In genomic region chr3:39177708-39178332, GRCh38 we compare ENCODE assay signal across 8 cellular contexts. TPM values are rescaled to one million over a fixed set of nuclear protein-coding genes. Genes with fewer than 3 reads are reported as not detected.
DNase-seq lines count a peak whose midpoint lies in the region; ATAC-seq and TF ChIP-seq lines count a peak whose summit lies in the region.

No MANE protein-coding gene starts in this region.

- no peaks in the 10 kb centered on the region for H3K9me2 ChIP-seq in PC-3 (replicated peaks; ENCODE audit: low read length)

- peak overlapping the region; percentile 63 for H3K4me3 Mint-ChIP-seq in activated T-cell treated with anti-CD3 and anti-CD28 coated beads, Interleukin-2, amount 50 U/mL, for 24 hours

- no peaks in the 10 kb centered on the region for H3K79me2 ChIP-seq in PC-3 (ENCODE audit: low read length)

- DNase-seq in GM06990 (ENCODE audit: extremely low read depth, insufficient read length) (peak; percentile 63), PC-3 (peak; percentile 75)
- peak; percentile 83 for DNase-seq in activated T-cell treated with anti-CD3 and anti-CD28 coated beads, Interleukin-2, amount 50 U/mL, for 24 hours
- DNase-seq in stimulated activated CD8-positive, alpha-beta memory T cell treated with anti-CD3 and anti-CD28 coated beads, Interleukin-4, amount 100 ng/mL, for 1 hour (ENCODE audit: low read depth in 2 of 2, low spot score in 1 of 2), result peak; percentile 35 to 51
- DNase-seq in NK-92 treated with Interleukin-12 subunit alpha and Interleukin-12 subunit beta, amount 100 ng/mL, for 24 hours (lab: John Stamatoyannopoulos, UW), result no peak

- H3K9me3 ChIP-seq in PC-3 (ENCODE audit: low read length), result no peaks in the 10 kb centered on the region
- H3K9me3 ChIP-seq in mucosa of rectum (ENCODE audit: control insufficient read depth in 2 of 2, low read length in 2 of 2), result no peaks in the 10 kb centered on the region

- H2AFZ ChIP-seq in PC-3 (ENCODE audit: low read length), result peak overlapping the region; percentile 69

- H3K9me3 Mint-ChIP-seq in activated T-cell treated with anti-CD3 and anti-CD28 coated beads, Interleukin-2, amount 50 U/mL, for 24 hours, result no peaks in the 10 kb centered on the region

- H3K4me3 ChIP-seq in GM06990 (replicated peaks; ENCODE audit: low read depth, low read length) (peak overlapping the region; percentile 63), PC-3 (ENCODE audit: low read length) (peak overlapping the region; percentile 69), mucosa of rectum (ENCODE audit: low read length in 2 of 2) (peak overlapping the region; percentile 64 to 68)

- H3K4me2 ChIP-seq in PC-3 (ENCODE audit: low read length), result peak overlapping the region; percentile 82

- peak overlapping the region; percentile 94 for H3K27ac Mint-ChIP-seq in activated T-cell treated with anti-CD3 and anti-CD28 coated beads, Interleukin-2, amount 50 U/mL, for 24 hours

- H3K4me1 ChIP-seq in PC-3 (ENCODE audit: insufficient read depth, low read length) (peaks cover 29% of the 10 kb centered on the region), mucosa of rectum (ENCODE audit: control insufficient read depth in 2 of 2, insufficient read depth in 2 of 2, low read length in 2 of 2) (peaks cover 25 to 27% of the 10 kb centered on the region in 2 donors)

- no TSS peak for BruUV-seq in PC-3 (replicated peaks; lab: Mats Ljungman, UMichigan)

- CTCF ChIA-PET in PC-3 (lab: Charles Lee), result interaction anchor here (0.7 to 0.8 kb wide), 2 partner anchors 53 to 1203 kb away, joined by 3 to 4 read pairs; no protein-coding TSS in a partner anchor

- intact Hi-C loops in PC-3 (cut with micrococcal nuclease), result no loop called here

- H3K27ac ChIP-seq in PC-3 (ENCODE audit: low read length) (no peak overlapping the region), mucosa of rectum (ENCODE audit: low read depth in 2 of 2, low read length in 2 of 2) (peak overlapping the region; percentile 84 to 87)

- TF ChIP-seq CTCF in GM06990 (IDR thresholded peaks at IDR 0.05; ENCODE audit: insufficient read depth, low read length, poor library complexity, severe bottlenecking) (no peak), PC-3 (conservative IDR thresholded peaks at IDR 0.05; ENCODE audit: low read depth, low read length) (no peak)

- ATAC-seq in HG03108 (IDR thresholded peaks at IDR 0.05; ENCODE audit: unreplicated experiment), result peak; percentile 37
- peak; percentile 28 for ATAC-seq in PC-3
- peak; percentile 49 for ATAC-seq in esophagus mucosa

- H3K27me3 Mint-ChIP-seq in activated T-cell treated with anti-CD3 and anti-CD28 coated beads, Interleukin-2, amount 50 U/mL, for 24 hours, result no peaks in the 10 kb centered on the region

- H4K20me1 ChIP-seq in PC-3 (ENCODE audit: low read length), result no peaks in the 10 kb centered on the region

- peaks cover 2% of the 10 kb centered on the region; the same call in 1 of the 2 replicates for H3K27me3 ChIP-seq in GM06990 (replicated peaks; ENCODE audit: control insufficient read depth, insufficient read depth, low read length)
- no peaks in the 10 kb centered on the region for H3K27me3 ChIP-seq in PC-3 (ENCODE audit: low read length)
- H3K27me3 ChIP-seq in mucosa of rectum (ENCODE audit: control insufficient read depth in 2 of 2, insufficient read depth in 2 of 2, low read length in 2 of 2), result no peaks in the 10 kb centered on the region

- POLR2A ChIA-PET in PC-3 (lab: Charles Lee; ENCODE audit: unreplicated experiment), result interaction anchor here (0.6 kb wide), 2 partner anchors 90 to 293 kb away, joined by 4 to 5 read pairs; no protein-coding TSS in a partner anchor

- H3F3A ChIP-seq in PC-3 (ENCODE audit: low read length, unreplicated experiment), result no peaks in the 10 kb centered on the region

- no peaks in the 10 kb centered on the region for H3K36me3 ChIP-seq in GM06990 (ENCODE audit: control insufficient read depth, insufficient read depth, low read length)
- no peaks in the 10 kb centered on the region for H3K36me3 ChIP-seq in PC-3 (ENCODE audit: low read depth, low read length)
- H3K36me3 ChIP-seq in mucosa of rectum (ENCODE audit: control insufficient read depth in 2 of 2, insufficient read depth in 2 of 2, low read length in 2 of 2), result no peaks in the 10 kb centered on the region

- H3K4me1 Mint-ChIP-seq in activated T-cell treated with anti-CD3 and anti-CD28 coated beads, Interleukin-2, amount 50 U/mL, for 24 hours (ENCODE audit: low read depth), result peaks cover 52% of the 10 kb centered on the region

- H3K9ac ChIP-seq in PC-3 (ENCODE audit: low read length) (no peak overlapping the region), mucosa of rectum (ENCODE audit: low read depth in 1 of 2, low read length in 2 of 2) (peak overlapping the region; percentile 42 to 82)

- H3K36me3 Mint-ChIP-seq in activated T-cell treated with anti-CD3 and anti-CD28 coated beads, Interleukin-2, amount 50 U/mL, for 24 hours (ENCODE audit: low read depth), result no peaks in the 10 kb centered on the region

RNA-seq across cellular contexts. Expression of gene XIRP1, which starts 14.6 kb away (rescaled TPM):
- total RNA-seq in PC-3 (2014; rRNA removed), result not detected in 2 replicates
- not detected for total RNA-seq in esophagus mucosa

RNA-seq across cellular contexts. Expression of gene CSRNP1, which starts 24.4 kb away (rescaled TPM):
- total RNA-seq in PC-3 (2014; rRNA removed), result 72.3 and 86.9 TPM in 2 replicates
- 15.4 TPM for total RNA-seq in esophagus mucosa
